ENCODE assay signal across 9 cellular contexts in the genomic region with DNA sequence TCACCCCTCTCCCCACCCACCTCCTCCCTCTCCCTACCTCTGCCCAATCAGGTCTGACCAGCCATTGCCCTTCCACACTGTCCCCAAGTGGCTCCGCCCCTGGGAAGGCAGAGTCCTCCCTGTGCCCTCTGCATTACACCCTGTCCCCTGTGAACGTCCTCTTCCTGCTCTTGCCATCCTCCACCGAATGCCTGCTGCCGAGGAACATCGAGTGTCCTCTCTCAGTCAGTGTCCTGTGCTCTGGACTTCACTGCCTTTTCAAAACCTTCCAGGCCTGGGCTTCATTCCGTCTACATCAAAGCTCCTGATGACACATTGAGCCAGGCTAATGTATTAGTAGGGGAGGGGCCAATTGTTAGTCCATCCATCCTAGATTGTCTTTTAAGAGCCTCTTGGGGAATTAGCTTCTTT. TPM values are rescaled to one million over a fixed set of nuclear protein-coding genes. Genes with fewer than 3 reads are reported as not detected.
DNase-seq lines count a peak whose midpoint lies in the region; ATAC-seq and TF ChIP-seq lines count a peak whose summit lies in the region.
"Had no signal": no experiment of that assay in that cellular context is flagged by ENCODE, and none has a peak within 500 bp of the region (broad histone marks: within the 10 kb centered on the region; RNA-seq: fewer than 3 reads in every experiment).

No MANE protein-coding gene starts in this region.

- H3K4me1 ChIP-seq in BLaER1 treated with 17β-estradiol and CSF1 and Interleukin-3, amounts not matched to agents 10 nM and 100 nM = peaks cover 16 to 46% (median 34%) of the 10 kb centered on the region in 10 experiments; a peak in 19 of 20 replicates
- H3K4me1 ChIP-seq in IMR-90 (ENCODE audit: control insufficient read depth, insufficient read depth, low read length) = peaks cover 4% of the 10 kb centered on the region; the same call in 1 of the 2 replicates

- 20% methylated on average over 1 of the region's 6 CpGs; no CpG with 5 or more reads in 1 of the 2 experiments for WGBS in IMR-90 (ENCODE audit: extremely low coverage in 2 of 2, insufficient read length in 1 of 2), 2 experiments

- H3K4ac ChIP-seq in IMR-90 (ENCODE audit: low read depth, low read length) = no peak overlapping the region

- H3K27me3 Mint-ChIP-seq in T-helper 17 cell = peaks cover 14% of the 10 kb centered on the region

- no peaks in the 10 kb centered on the region for H3K79me1 ChIP-seq in IMR-90 (ENCODE audit: low read depth in 1 of 2, low read length in 2 of 2)

- H2BK20ac ChIP-seq in IMR-90 (ENCODE audit: low read depth, low read length) = no peak overlapping the region

- H2AK5ac ChIP-seq in IMR-90 (ENCODE audit: low read depth, low read length) = no peak overlapping the region

- peaks cover 0 to 17% (median 6%) of the 10 kb centered on the region in 11 experiments; a peak in 13 of 22 replicates for H3K27me3 ChIP-seq in BLaER1 treated with 17β-estradiol and CSF1 and Interleukin-3, amounts not matched to agents 10 nM and 100 nM
- H3K27me3 ChIP-seq in IMR-90 (ENCODE audit: control insufficient read depth, insufficient read depth, low read length) = peaks cover 35% of the 10 kb centered on the region

- H2AFZ ChIP-seq in IMR-90 (replicated peaks; ENCODE audit: low read length, poor library complexity) = peak overlapping the region; percentile 63

- no peak overlapping the region for H3K27ac ChIP-seq in BLaER1 treated with 17β-estradiol and CSF1 and Interleukin-3, amounts not matched to agents 10 nM and 100 nM
- no peak overlapping the region for H3K27ac ChIP-seq in IMR-90 (ENCODE audit: insufficient read depth, low read length)

- peaks cover 0 to 9% (median 0%) of the 10 kb centered on the region in 11 experiments; a peak in 4 of 22 replicates for H3K9me3 ChIP-seq in BLaER1 treated with 17β-estradiol and CSF1 and Interleukin-3, amounts not matched to agents 10 nM and 100 nM (replicated peaks in 1 of 11)
- no peaks in the 10 kb centered on the region for H3K9me3 ChIP-seq in IMR-90 (ENCODE audit: control insufficient read depth, insufficient read depth, low read length)
- no peaks in the 10 kb centered on the region for H3K9me3 ChIP-seq in T-helper 17 cell (ENCODE audit: control insufficient read depth, low read length, poor library complexity, severe bottlenecking)

- H4K8ac ChIP-seq in IMR-90 (ENCODE audit: low read depth in 2 of 2, low read length in 2 of 2) = no peak overlapping the region

- H3K23ac ChIP-seq in IMR-90 (ENCODE audit: low read depth, low read length) = no peak overlapping the region

- H3K27ac Mint-ChIP-seq in T-helper 17 cell = no peak overlapping the region

- H3K4me3 ChIP-seq in BLaER1 treated with 17β-estradiol and CSF1 and Interleukin-3, amounts not matched to agents 10 nM and 100 nM = no peak overlapping the region
- H3K4me3 ChIP-seq in IMR-90 (ENCODE audit: insufficient read depth, low read depth, low read length) = no peak overlapping the region

- no peak overlapping the region for H3K18ac ChIP-seq in IMR-90 (ENCODE audit: low read depth, low read length)

- H3K9me1 ChIP-seq in IMR-90 (ENCODE audit: insufficient read depth, low read length) = no peaks in the 10 kb centered on the region; the same call in 1 of the 2 replicates

- no peak for TF ChIP-seq RAD21 in IMR-90 (IDR thresholded peaks at IDR 0.05; ENCODE audit: low read length)

- no peak for TF ChIP-seq POLR2A in IMR-90 (IDR thresholded peaks at IDR 0.05; ENCODE audit: low read depth, low read length)

- H3K4me1 Mint-ChIP-seq in T-helper 17 cell = peaks cover 5% of the 10 kb centered on the region

- H3K14ac ChIP-seq in IMR-90 (replicated peaks; ENCODE audit: low read depth, low read length) = no peak overlapping the region

- in situ Hi-C loops in IMR-90 (cut with MboI; ENCODE audit: low sequenced_read_pairs) = no loop called here

- H2AK9ac ChIP-seq in IMR-90 (replicated peaks; ENCODE audit: low read depth, low read length, poor library complexity) = no peak overlapping the region

- CTCF ChIA-PET in IMR-90 (lab: Yijun Ruan, JAX) = interaction anchor here (0.7 to 0.8 kb wide), 2 partner anchors 64 to 146 kb away, joined by 3 read pairs; no protein-coding TSS in a partner anchor

- dilution Hi-C loops in IMR-90 (cut with HindIII; ENCODE audit: low sequenced_read_pairs, unreplicated experiment) = no loop called here

- no peak overlapping the region for H2BK5ac ChIP-seq in IMR-90 (ENCODE audit: low read depth, low read length, poor library complexity, severe bottlenecking)

- H3K4me2 ChIP-seq in BLaER1 treated with 17β-estradiol and CSF1 and Interleukin-3, amounts not matched to agents 10 nM and 100 nM = peak overlapping the region in 6 of 11 experiments; percentile 17 to 44 (median 30); a peak in 8 of 22 replicates
- H3K4me2 ChIP-seq in IMR-90 (ENCODE audit: low read depth, low read length) = no peak overlapping the region; the same call in 1 of the 2 replicates

- H2BK120ac ChIP-seq in IMR-90 (ENCODE audit: low read depth, low read length) = no peak overlapping the region

- no TSS peak for BruUV-seq in IMR-90 (replicated peaks; lab: Mats Ljungman, UMichigan)

- ATAC-seq in IMR-90 (ENCODE audit: low read depth) (peak; percentile 78), T-helper 17 cell (no peak)

- intact Hi-C loops in IMR-90 (cut with micrococcal nuclease) = no loop called here

- no peak for DNase-seq in IMR-90
- DNase-seq in SW480 (ENCODE audit: low spot score) = peak; percentile 70
- DNase-seq in islet precursor cell = peak; percentile 88
- no peak for DNase-seq in NCI-H2171 (lab: John Stamatoyannopoulos, UW)
- DNase-seq in T-helper 17 cell = no peak
- no peak for DNase-seq in putamen (ENCODE audit: low spot score)
- DNase-seq in glomerular visceral epithelial cell (ENCODE audit: extremely low spot score) = no peak
- DNase-seq: stimulated activated CD4-positive, alpha-beta T cell treated with anti-CD3 and anti-CD28 coated beads, Interleukin-12 subunit alpha, Interleukin-12 subunit beta, amount 100 ng/mL, for 4 hours had no signal

- no peaks in the 10 kb centered on the region for H3K36me3 Mint-ChIP-seq in T-helper 17 cell (ENCODE audit: low read depth)

- no peak overlapping the region for H4K5ac ChIP-seq in IMR-90 (ENCODE audit: low read depth, low read length)

- no peak overlapping the region for H3K56ac ChIP-seq in IMR-90 (ENCODE audit: extremely low read depth, insufficient read depth, low read length)

- no peak overlapping the region for H4K91ac ChIP-seq in IMR-90 (ENCODE audit: insufficient read depth, low read depth, low read length)

- peak overlapping the region in 2 of 11 experiments; percentile 6 to 20; a peak in 1 of 22 replicates for H3K9ac ChIP-seq in BLaER1 treated with 17β-estradiol and CSF1 and Interleukin-3, amounts not matched to agents 10 nM and 100 nM
- H3K9ac ChIP-seq in IMR-90 (ENCODE audit: low read depth, low read length) = no peak overlapping the region

- H3K36me3 ChIP-seq in BLaER1 treated with 17β-estradiol and CSF1 and Interleukin-3, amounts not matched to agents 10 nM and 100 nM = no peaks in the 10 kb centered on the region
- H3K36me3 ChIP-seq in IMR-90 (ENCODE audit: control insufficient read depth, insufficient read depth, low read length) = no peaks in the 10 kb centered on the region

- peaks cover 0 to 13% (median 0%) of the 10 kb centered on the region in 11 experiments; a peak in 5 of 22 replicates for H4K20me1 ChIP-seq in BLaER1 treated with 17β-estradiol and CSF1 and Interleukin-3, amounts not matched to agents 10 nM and 100 nM
- no peaks in the 10 kb centered on the region for H4K20me1 ChIP-seq in IMR-90 (ENCODE audit: insufficient read depth, low read length)

- no peak overlapping the region for H3K4me3 Mint-ChIP-seq in T-helper 17 cell

- H2BK15ac ChIP-seq in IMR-90 (ENCODE audit: low read depth, low read length) = no peak overlapping the region

- no peak for TF ChIP-seq CTCF in IMR-90 (conservative IDR thresholded peaks at IDR 0.05; ENCODE audit: low read depth, low read length)

- POLR2A ChIA-PET in IMR-90 (lab: Charles Lee; ENCODE audit: unreplicated experiment) = no interaction called here

TF ChIP-seq in IMR-90, 13 proteins besides CTCF, POLR2A, EP300 and RAD21:
- no peak for TF ChIP-seq BHLHE40 (IDR thresholded peaks at IDR 0.05; ENCODE audit: low read depth, low read length)
- no peak for TF ChIP-seq FOS (IDR thresholded peaks at IDR 0.05; ENCODE audit: low read depth, low read length)
- TF ChIP-seq, protein P1, sequence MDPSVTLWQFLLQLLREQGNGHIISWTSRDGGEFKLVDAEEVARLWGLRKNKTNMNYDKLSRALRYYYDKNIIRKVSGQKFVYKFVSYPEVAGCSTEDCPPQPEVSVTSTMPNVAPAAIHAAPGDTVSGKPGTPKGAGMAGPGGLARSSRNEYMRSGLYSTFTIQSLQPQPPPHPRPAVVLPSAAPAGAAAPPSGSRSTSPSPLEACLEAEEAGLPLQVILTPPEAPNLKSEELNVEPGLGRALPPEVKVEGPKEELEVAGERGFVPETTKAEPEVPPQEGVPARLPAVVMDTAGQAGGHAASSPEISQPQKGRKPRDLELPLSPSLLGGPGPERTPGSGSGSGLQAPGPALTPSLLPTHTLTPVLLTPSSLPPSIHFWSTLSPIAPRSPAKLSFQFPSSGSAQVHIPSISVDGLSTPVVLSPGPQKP (IDR thresholded peaks at IDR 0.05; ENCODE audit: borderline replicate concordance, low read depth, low read length) = no peak
- no peak for TF ChIP-seq MAFK (IDR thresholded peaks at IDR 0.05; ENCODE audit: low read depth, low read length)

RNA-seq across cellular contexts. Expression of a gene that starts 3.3 kb away (rescaled TPM):
- total RNA-seq in IMR-90 (2012; rRNA removed) (not detected in 2 replicates), T-helper 17 cell (under 1 TPM; 0.40 to 0.50 TPM)
- 0.02 and 0.03 TPM in 2 replicates for polyA plus RNA-seq in IMR-90 (2012; rRNA removed)
- polyA plus RNA-seq in IMR-90 (2012; cell fraction: cytosol; rRNA removed) = 0.02 TPM in 1 of 2 replicates, not detected in the other
- 0.10 and 0.15 TPM in 2 replicates for polyA plus RNA-seq in IMR-90 (2012; cell fraction: nucleus; rRNA removed; ENCODE audit: low replicate concordance)

RNA-seq across cellular contexts. Expression of a gene that starts 36.7 kb away (rescaled TPM):
- total RNA-seq in IMR-90 (2012; rRNA removed) (3,662 and 5,584 TPM in 2 replicates), T-helper 17 cell (1,000 to 10,000 TPM; 2,447 to 2,547 TPM)
- polyA plus RNA-seq in IMR-90 (2012; rRNA removed) = 4,105 and 5,462 TPM in 2 replicates
- 6,022 and 9,107 TPM in 2 replicates for polyA plus RNA-seq in IMR-90 (2012; cell fraction: cytosol; rRNA removed)
- polyA plus RNA-seq in IMR-90 (2012; cell fraction: nucleus; rRNA removed; ENCODE audit: low replicate concordance) = 1,293 and 1,327 TPM in 2 replicates

Comparison
In these comparisons a context has a peak if more than half of its experiments do, and no peak if none do; other contexts are left out.
1. DNase-seq: peak in SW480 (single experiment) and islet precursor cell (single experiment); none in IMR-90 (single experiment), NCI-H2171 (single experiment), T-helper 17 cell (0 of 3), putamen (single experiment) and glomerular visceral epithelial cell (single experiment).